Comparison of ENCODE assay signal across 8 cellular contexts in genomic region chr14:94081386-94081820, GRCh38. TPM values are rescaled to one million over a fixed set of nuclear protein-coding genes. Genes with fewer than 3 reads are reported as not detected.
A peak's percentile ranks its signal among the peaks of the same experiment; 100 is the strongest.
DNase-seq lines count a peak whose midpoint lies in the region; ATAC-seq and TF ChIP-seq lines count a peak whose summit lies in the region.

No MANE protein-coding gene starts in this region.

- no peak for TF ChIP-seq POLR2A in NB4 (IDR thresholded peaks at IDR 0.05; ENCODE audit: extremely low read depth, insufficient read length)

- peaks cover 31% of the 10 kb centered on the region for H4K20me1 ChIP-seq in GM23338 (replicated peaks; ENCODE audit: insufficient read depth)

- H3K36me3 Mint-ChIP-seq in GM23338 (ENCODE audit: low read depth) = peaks cover 30% of the 10 kb centered on the region
- H3K36me3 Mint-ChIP-seq in naive thymus-derived CD4-positive, alpha-beta T cell = peaks cover 14 to 40% (median 34%) of the 10 kb centered on the region in 5 donors

- H3K36me3 ChIP-seq in GM23338 (ENCODE audit: insufficient read depth) = peaks cover 5% of the 10 kb centered on the region; the same call in 1 of the 2 replicates
- H3K36me3 ChIP-seq in naive thymus-derived CD4-positive, alpha-beta T cell (ENCODE audit: control insufficient read depth in 2 of 3, insufficient read depth in 3 of 3, low read length in 3 of 3) = peaks cover 0 to 26% (median 17%) of the 10 kb centered on the region in 3 experiments

- no peaks in the 10 kb centered on the region; the same call in 2 of the 3 replicates for H3K9me3 Mint-ChIP-seq in GM23338
- peaks cover 0 to 5% (median 0%) of the 10 kb centered on the region in 11 donors for H3K9me3 Mint-ChIP-seq in naive thymus-derived CD4-positive, alpha-beta T cell

- H3K27ac ChIP-seq in GM23338 (ENCODE audit: low read depth) (no peak overlapping the region), dorsolateral prefrontal cortex (peak overlapping the region in 46 of 59 donors; percentile 28 to 97 (median 90))
- H3K27ac ChIP-seq in naive thymus-derived CD4-positive, alpha-beta T cell (ENCODE audit: low read depth, low read length) = peak overlapping the region; percentile 98

- peak; percentile 31 for ATAC-seq in GM18498 (IDR thresholded peaks at IDR 0.05; ENCODE audit: unreplicated experiment)
- ATAC-seq in GM23338 = peak; percentile 47
- ATAC-seq in naive thymus-derived CD4-positive, alpha-beta T cell = peak; percentile 10

- no peaks in the 10 kb centered on the region for H3K9me3 ChIP-seq in naive thymus-derived CD4-positive, alpha-beta T cell (ENCODE audit: control insufficient read depth in 2 of 3, low read length in 3 of 3)

- peak overlapping the region; percentile 92; the same call in 1 of the 2 replicates for H3K27ac Mint-ChIP-seq in GM23338
- H3K27ac Mint-ChIP-seq in naive thymus-derived CD4-positive, alpha-beta T cell = peak overlapping the region; percentile 97 to 100 (median 99)

- DNase-seq in GM23338 (ENCODE audit: low spot score) (no peak), NB4 (ENCODE audit: low read depth) (no peak), dorsolateral prefrontal cortex (no peak), NCI-H1694 treated with DMSO at 0.1 percent for 48 hours (lab: John Stamatoyannopoulos, UW) (no peak)
- no peak for DNase-seq in naive thymus-derived CD4-positive, alpha-beta T cell
- no peak for DNase-seq in stimulated activated CD4-positive, alpha-beta T cell treated with anti-CD3 and anti-CD28 coated beads, Interleukin-4, amount 100 ng/mL, for 1 hour
- no peak for DNase-seq in stimulated activated CD4-positive, alpha-beta T cell treated with anti-CD3 and anti-CD28 coated beads, Interleukin-4, amount 100 ng/mL, for 4 hours

- H3K27me3 Mint-ChIP-seq in GM23338 (ENCODE audit: insufficient read depth, low read depth, poor library complexity) = peaks cover 2% of the 10 kb centered on the region
- H3K27me3 Mint-ChIP-seq in naive thymus-derived CD4-positive, alpha-beta T cell = no peaks in the 10 kb centered on the region

- H3K4me2 ChIP-seq in GM23338 = peak overlapping the region; percentile 87

- intact Hi-C loops in dorsolateral prefrontal cortex (cut with DNase I) = loop anchor here (2.0 kb wide), 1 partner anchor 47 kb away; the partner anchor contains the start of gene IFI27L2 (in 2 of the 2)
- intact Hi-C loops in naive thymus-derived CD4-positive, alpha-beta T cell (cut with micrococcal nuclease) = loop anchor here (1.0 to 10.0 kb wide), 17 partner anchors 8 to 1453 kb away; partner anchors contain the start of genes IFI27L2 (in 2 of the 2), OTUB2 (in 2 of the 2), ASB2 (in 1 of the 2) and BTBD7 (in 1 of the 2)

- H3K4me3 Mint-ChIP-seq in GM23338 = peak overlapping the region; percentile 98
- peak overlapping the region; percentile 90 to 100 (median 99) for H3K4me3 Mint-ChIP-seq in naive thymus-derived CD4-positive, alpha-beta T cell

- peak overlapping the region; percentile 87 for H2AFZ ChIP-seq in GM23338

- H3F3A ChIP-seq in GM23338 (replicated peaks; ENCODE audit: low read depth) = no peaks in the 10 kb centered on the region

- no peaks in the 10 kb centered on the region for H3K9me2 ChIP-seq in GM23338 (ENCODE audit: insufficient read depth)

- H3K79me2 ChIP-seq in GM23338 (replicated peaks; ENCODE audit: insufficient read depth) = peaks cover 53% of the 10 kb centered on the region

- peaks cover 16% of the 10 kb centered on the region for H3K4me1 ChIP-seq in GM23338 (ENCODE audit: insufficient read depth)
- H3K4me1 ChIP-seq in naive thymus-derived CD4-positive, alpha-beta T cell (ENCODE audit: control insufficient read depth in 2 of 2, insufficient read depth in 2 of 2, low read length in 2 of 2) = peaks cover 31 to 32% of the 10 kb centered on the region in 2 donors

- no peak for TF ChIP-seq CTCF in GM23338 (conservative IDR thresholded peaks at IDR 0.05; ENCODE audit: low read depth in 2 of 2)
- TF ChIP-seq CTCF in NB4 (IDR thresholded peaks at IDR 0.05; ENCODE audit: low read depth, low read length) = no peak
- TF ChIP-seq CTCF in dorsolateral prefrontal cortex (IDR thresholded peaks at IDR 0.05 in 54 of 56, conservative IDR thresholded peaks at IDR 0.05 in 2 of 56; ENCODE audit: low read depth in 1 of 56, partially characterized antibody in 56 of 56) = peak in 1 of 56 donors; percentile 5

- H3K4me1 Mint-ChIP-seq in GM23338 = peaks cover 24% of the 10 kb centered on the region
- H3K4me1 Mint-ChIP-seq in naive thymus-derived CD4-positive, alpha-beta T cell = peaks cover 28 to 53% (median 46%) of the 10 kb centered on the region in 7 donors

- H3K4me3 ChIP-seq in GM23338 = peak overlapping the region; percentile 99
- peak overlapping the region; percentile 72 for H3K4me3 ChIP-seq in NB4 (ENCODE audit: low read depth, low read length)
- peak overlapping the region; percentile 74 to 99 (median 95) for H3K4me3 ChIP-seq in dorsolateral prefrontal cortex
- peak overlapping the region; percentile 74 for H3K4me3 ChIP-seq in naive thymus-derived CD4-positive, alpha-beta T cell (ENCODE audit: low read length)

- H3K27me3 ChIP-seq in GM23338 (ENCODE audit: insufficient read depth) = no peaks in the 10 kb centered on the region
- H3K27me3 ChIP-seq in dorsolateral prefrontal cortex = no peaks in the 10 kb centered on the region
- no peaks in the 10 kb centered on the region for H3K27me3 ChIP-seq in naive thymus-derived CD4-positive, alpha-beta T cell (ENCODE audit: control insufficient read depth in 2 of 2, insufficient read depth in 2 of 2, low read length in 2 of 2)

- POLR2A ChIA-PET in naive thymus-derived CD4-positive, alpha-beta T cell (lab: Charles Lee) = interaction anchor here (0.8 to 3.9 kb wide), 17 partner anchors 9 to 968 kb away, joined by 3 to 29 read pairs (median 5); partner anchors contain the start of genes IFI27L2, LYSET, MOAP1 and PPP4R4

- CTCF ChIA-PET in naive thymus-derived CD4-positive, alpha-beta T cell (lab: Charles Lee) = interaction anchor here (0.7 to 2.4 kb wide), 5 partner anchors 45 to 103 kb away, joined by 3 to 10 read pairs (median 3); no protein-coding TSS in a partner anchor

TF ChIP-seq in GM23338, 12 proteins besides CTCF, POLR2A, EP300 and RAD21 (continues in another document):
- TF ChIP-seq EZH2 (IDR thresholded peaks at IDR 0.05; ENCODE audit: low read depth, unreplicated experiment) = no peak

RNA-seq across cellular contexts. Expression of gene IFI27L1, which starts 0.3 kb away (rescaled TPM):
- 3.9 and 9.7 TPM in 2 replicates for total RNA-seq in GM23338 (2014; rRNA removed; shearing (Covaris generic))
- polyA plus RNA-seq in GM23338 (2016; fragmentation: Nextera tagmentation; extraction: Ambion mirVana) = 28.6 and 30.8 TPM in 2 replicates
- total RNA-seq in dorsolateral prefrontal cortex = 10 to 100 TPM; 13.3 to 47.8 (median 25.5) TPM
- 10 to 100 TPM in 2 of 5 experiments, 1 to 10 TPM in 3; 6.3 to 31.8 (median 8.2) TPM for total RNA-seq in naive thymus-derived CD4-positive, alpha-beta T cell
- 1 to 10 TPM; 7.6 to 8.5 TPM for polyA plus RNA-seq in naive thymus-derived CD4-positive, alpha-beta T cell

RNA-seq across cellular contexts. Expression of gene DDX24, which starts 0.4 kb away (rescaled TPM):
- total RNA-seq in GM23338 (2014; rRNA removed; shearing (Covaris generic)) = 137 and 150 TPM in 2 replicates
- 263 and 265 TPM in 2 replicates for polyA plus RNA-seq in GM23338 (2016; fragmentation: Nextera tagmentation; extraction: Ambion mirVana)
- total RNA-seq in dorsolateral prefrontal cortex = 100 to 1,000 TPM; 170 to 541 (median 413) TPM
- total RNA-seq in naive thymus-derived CD4-positive, alpha-beta T cell = 100 to 1,000 TPM; 214 to 438 (median 333) TPM
- 100 to 1,000 TPM; 190 to 306 TPM for polyA plus RNA-seq in naive thymus-derived CD4-positive, alpha-beta T cell

RNA-seq across cellular contexts. Expression of gene IFI27, which starts 29.1 kb away (rescaled TPM):
- 0.23 and 0.49 TPM in 2 replicates for total RNA-seq in GM23338 (2014; rRNA removed; shearing (Covaris generic))
- 1.2 and 1.6 TPM in 2 replicates for polyA plus RNA-seq in GM23338 (2016; fragmentation: Nextera tagmentation; extraction: Ambion mirVana)
- 100 to 1,000 TPM in 12 of 120 experiments, 10 to 100 TPM in 108; 23.6 to 180 (median 60.5) TPM for total RNA-seq in dorsolateral prefrontal cortex
- 100 to 1,000 TPM in 1 of 5 experiments, 1 to 10 TPM in 1, under 1 TPM in 1, not detected in 2; 1.00 to 221 (median 2.9) TPM for total RNA-seq in naive thymus-derived CD4-positive, alpha-beta T cell
- polyA plus RNA-seq in naive thymus-derived CD4-positive, alpha-beta T cell = under 1 TPM in 1 of 2 donors, not detected in 1; 0.74 TPM

RNA-seq across cellular contexts. Expression of gene IFI27L2, which starts 48.0 kb away (rescaled TPM):
- total RNA-seq in GM23338 (2014; rRNA removed; shearing (Covaris generic)) = 16.8 and 23.4 TPM in 2 replicates
- 38.5 and 49.9 TPM in 2 replicates for polyA plus RNA-seq in GM23338 (2016; fragmentation: Nextera tagmentation; extraction: Ambion mirVana)
- 100 to 1,000 TPM in 1 of 120 experiments, 10 to 100 TPM in 119; 39.5 to 131 (median 61.8) TPM for total RNA-seq in dorsolateral prefrontal cortex
- total RNA-seq in naive thymus-derived CD4-positive, alpha-beta T cell = 10 to 100 TPM; 17.2 to 65.8 (median 26.5) TPM
- 10 to 100 TPM; 34.0 to 47.6 TPM for polyA plus RNA-seq in naive thymus-derived CD4-positive, alpha-beta T cell

RNA-seq across cellular contexts. Expression of gene OTUB2, which starts 55.3 kb away (rescaled TPM):
- 4.1 and 4.4 TPM in 2 replicates for total RNA-seq in GM23338 (2014; rRNA removed; shearing (Covaris generic))
- 1.9 and 2.1 TPM in 2 replicates for polyA plus RNA-seq in GM23338 (2016; fragmentation: Nextera tagmentation; extraction: Ambion mirVana)
- 1 to 10 TPM in 117 of 120 experiments, under 1 TPM in 3; 0.49 to 4.7 (median 2.3) TPM for total RNA-seq in dorsolateral prefrontal cortex
- 1 to 10 TPM in 1 of 5 experiments, under 1 TPM in 3, not detected in 1; 0.11 to 2.5 (median 0.63) TPM for total RNA-seq in naive thymus-derived CD4-positive, alpha-beta T cell
- under 1 TPM; 0.35 to 0.56 TPM for polyA plus RNA-seq in naive thymus-derived CD4-positive, alpha-beta T cell
